ENCODE assay signal across 29 cellular contexts in the genomic region with DNA sequence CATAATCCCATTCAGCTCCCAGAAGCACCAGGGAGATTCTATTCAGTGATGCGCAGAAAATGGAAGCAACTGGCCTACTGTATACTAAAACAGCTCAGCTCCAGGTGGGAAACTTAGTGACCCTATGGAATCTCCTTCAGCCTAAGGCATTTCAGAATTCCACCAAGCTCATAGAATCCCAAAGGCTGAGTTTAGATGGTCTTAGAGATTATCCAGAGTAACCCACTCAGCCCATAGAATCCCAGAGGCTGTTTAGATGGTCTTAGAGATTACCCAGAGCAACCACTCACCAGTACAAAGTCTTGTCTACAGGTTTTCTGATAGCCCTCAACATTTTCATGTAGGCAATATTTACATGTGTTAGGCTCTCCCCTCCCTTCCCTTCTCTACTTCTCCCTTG.
"Had no signal": no experiment of that assay in that cellular context is flagged by ENCODE, and none has a peak within 500 bp of the region (broad histone marks: within the 10 kb centered on the region; RNA-seq: fewer than 3 reads in every experiment).

No MANE protein-coding gene starts in this region.

- H3K36me3 ChIP-seq: adrenal gland, breast epithelium, cardiac muscle cell, colonic mucosa, WERI-Rb-1 had no signal

- DNase-seq: activated B cell treated with CpG ODN at 0.5 μM for 24 hours; activated CD4-positive, alpha-beta T cell treated with anti-CD3 and anti-CD28 coated beads for 48 hours; activated CD4-positive, alpha-beta T cell treated with anti-CD3 and anti-CD28 coated beads, Interleukin-2, amount 50 U/mL, for 1 hour; activated CD4-positive, alpha-beta T cell treated with anti-CD3 and anti-CD28 coated beads, Interleukin-2, amount 50 U/mL, for 48 hours; activated CD8-positive, alpha-beta memory T cell treated with anti-CD3 and anti-CD28 coated beads for 24 hours; activated CD8-positive, alpha-beta T cell treated with anti-CD3 and anti-CD28 coated beads for 36 hours; activated effector memory CD4-positive, alpha-beta T cell treated with Interleukin-2 at 50 U/mL for 16 hours; activated gamma-delta T cell treated with Interleukin-2 at 50 U/mL for 16 hours; activated naive CD4-positive, alpha-beta T cell treated with anti-CD3 and anti-CD28 coated beads for 36 hours; activated naive CD8-positive, alpha-beta T cell treated with anti-CD3 and anti-CD28 coated beads for 36 hours; activated naive CD8-positive, alpha-beta T cell treated with anti-CD3 and anti-CD28 coated beads, Interleukin-2, amount 50 U/mL, for 24 hours; activated T-cell treated with anti-CD3 and anti-CD28 coated beads, Interleukin-2, amount 50 U/mL, for 4 hours; adrenal gland; amygdala; aorta; body of pancreas; central memory CD4-positive, alpha-beta T cell; cerebellar nuclear complex; colonic mucosa; effector CD8-positive, alpha-beta T cell; foreskin fibroblast; head of caudate nucleus; T-helper 1 cell; T-helper 17 cell; T1000; WERI-Rb-1 had no signal

- H3K4me1 ChIP-seq: adrenal gland, breast epithelium, colonic mucosa had no signal

- H3K9me3 ChIP-seq: adrenal gland, body of pancreas, breast epithelium, colonic mucosa had no signal

- H3K27me3 ChIP-seq: adrenal gland, body of pancreas, breast epithelium, cardiac muscle cell, colonic mucosa had no signal

- H3K27ac ChIP-seq: adrenal gland, body of pancreas, breast epithelium, cardiac muscle cell, colonic mucosa, epithelial cell of prostate, WERI-Rb-1 had no signal

- H3K4me3 ChIP-seq: adrenal gland, body of pancreas, breast epithelium, cardiac muscle cell, colonic mucosa had no signal
